8 cellular contexts compared by ENCODE assay signal in genomic region chrX:68433981-68434299, GRCh38. TPM values are rescaled to one million over a fixed set of nuclear protein-coding genes. Genes with fewer than 3 reads are reported as not detected.
DNase-seq lines count a peak whose midpoint lies in the region; ATAC-seq and TF ChIP-seq lines count a peak whose summit lies in the region.

No MANE protein-coding gene starts in this region.

- no peak for DNase-seq in Panc1 (ENCODE audit: low read depth, low spot score)
- DNase-seq in endothelial cell (ENCODE audit: low spot score) = no peak
- DNase-seq in neural progenitor cell (ENCODE audit: low spot score) = no peak

- peaks cover 25% of the 10 kb centered on the region for H3K4me1 Mint-ChIP-seq in endothelial cell (ENCODE audit: unreplicated experiment)
- H3K4me1 Mint-ChIP-seq in neural progenitor cell = peaks cover 2% of the 10 kb centered on the region

- H3K4me3 Mint-ChIP-seq in endothelial cell (ENCODE audit: unreplicated experiment) (peak overlapping the region; percentile 96), neural progenitor cell (peak overlapping the region; percentile 90)

- peak overlapping the region; percentile 27 for H2AFZ ChIP-seq in neural progenitor cell (replicated peaks)

- H3K4me3 ChIP-seq in BLaER1 (peak overlapping the region; percentile 73), Panc1 (ENCODE audit: low read depth in 2 of 2, low read length in 2 of 2) (peak overlapping the region; percentile 71 to 82), neural progenitor cell (peak overlapping the region; percentile 68)

- ATAC-seq in Panc1 (no peak), HG02885 (IDR thresholded peaks at IDR 0.05; ENCODE audit: poor library complexity, unreplicated experiment) (no peak), GM19328 (IDR thresholded peaks at IDR 0.05; ENCODE audit: unreplicated experiment) (no peak), HG03108 (IDR thresholded peaks at IDR 0.05; ENCODE audit: unreplicated experiment) (no peak), HG03439 (IDR thresholded peaks at IDR 0.05; ENCODE audit: unreplicated experiment) (no peak)

- H3K36me3 Mint-ChIP-seq in endothelial cell (ENCODE audit: low read depth, unreplicated experiment) (peaks cover 5% of the 10 kb centered on the region), neural progenitor cell (peaks cover 3% of the 10 kb centered on the region)

- H3F3A ChIP-seq in neural progenitor cell (ENCODE audit: low read depth) = peaks cover 11% of the 10 kb centered on the region

- H3K4me2 ChIP-seq in BLaER1 (peak overlapping the region; percentile 84), neural progenitor cell (peak overlapping the region; percentile 85)

- H3K9me3 Mint-ChIP-seq in endothelial cell (ENCODE audit: unreplicated experiment) (no peaks in the 10 kb centered on the region), neural progenitor cell (peaks cover 2% of the 10 kb centered on the region)

- 0 out of 2 replicates have a peak, but pooled peaks cover 8% of the 10 kb centered on the region for H3K4me1 ChIP-seq in BLaER1
- peaks cover 18% of the 10 kb centered on the region for H3K4me1 ChIP-seq in Panc1 (ENCODE audit: control insufficient read depth, insufficient read depth, low read length)
- no peaks in the 10 kb centered on the region for H3K4me1 ChIP-seq in neural progenitor cell

- in situ Hi-C loops in Panc1 (cut with HindIII; ENCODE audit: low pct_unique_long_range_greater_than_20kb, low sequenced_read_pairs) = no loop called here

- POLR2A ChIA-PET in Panc1 (lab: Charles Lee) = no interaction called here

- no peaks in the 10 kb centered on the region for H3K9me3 ChIP-seq in BLaER1
- H3K9me3 ChIP-seq in Panc1 (ENCODE audit: control insufficient read depth, insufficient read depth, low read depth, low read length) = no peaks in the 10 kb centered on the region
- H3K9me3 ChIP-seq in neural progenitor cell (ENCODE audit: low read depth) = no peaks in the 10 kb centered on the region

- CTCF ChIA-PET in Panc1 (lab: Charles Lee) = no interaction called here

- H3K27me3 ChIP-seq in BLaER1 (peaks cover 53% of the 10 kb centered on the region), Panc1 (ENCODE audit: control insufficient read depth, insufficient read depth, low read length) (no peaks in the 10 kb centered on the region), neural progenitor cell (no peaks in the 10 kb centered on the region)

- intact Hi-C loops in Panc1 (cut with micrococcal nuclease; ENCODE audit: unreplicated experiment) = no loop called here

- no peaks in the 10 kb centered on the region for H3K79me2 ChIP-seq in neural progenitor cell (ENCODE audit: low read depth)

- H3K36me3 ChIP-seq in BLaER1 (no peaks in the 10 kb centered on the region), Panc1 (ENCODE audit: control insufficient read depth, insufficient read depth, low read length) (no peaks in the 10 kb centered on the region; the same call in 1 of the 2 replicates), neural progenitor cell (no peaks in the 10 kb centered on the region)

- BruUV-seq in Panc1 (replicated peaks; lab: Mats Ljungman, UMichigan) = no TSS peak

- H4K20me1 ChIP-seq in BLaER1 (no peaks in the 10 kb centered on the region), neural progenitor cell (ENCODE audit: low read depth) (no peaks in the 10 kb centered on the region)

- H3K9ac ChIP-seq in BLaER1 = peak overlapping the region; percentile 67
- H3K9ac ChIP-seq in neural progenitor cell = no peak overlapping the region

- H3K27ac Mint-ChIP-seq in endothelial cell (ENCODE audit: unreplicated experiment) (peak overlapping the region; percentile 92), neural progenitor cell (no peak overlapping the region)

- TF ChIP-seq CTCF in Panc1 (IDR thresholded peaks at IDR 0.05) (no peak), endothelial cell (IDR thresholded peaks at IDR 0.05; ENCODE audit: unreplicated experiment) (no peak), neural progenitor cell (IDR thresholded peaks at IDR 0.05) (no peak)

- peaks cover 2% of the 10 kb centered on the region for H3K27me3 Mint-ChIP-seq in endothelial cell (ENCODE audit: unreplicated experiment)
- peaks cover 6% of the 10 kb centered on the region for H3K27me3 Mint-ChIP-seq in neural progenitor cell (ENCODE audit: insufficient read depth, low read depth)

- H3K27ac ChIP-seq in BLaER1 = no peak overlapping the region
- peak overlapping the region; percentile 90 for H3K27ac ChIP-seq in Panc1 (ENCODE audit: low read length)
- H3K27ac ChIP-seq in neural progenitor cell = no peak overlapping the region

RNA-seq across cellular contexts. Expression of gene OPHN1, which starts 0.6 kb away (rescaled TPM):
- total RNA-seq in Panc1 (2021; ENCODE audit: unreplicated experiment) (8.8 TPM), endothelial cell (ENCODE audit: unreplicated experiment) (13.2 TPM), neural progenitor cell (ENCODE audit: low replicate concordance) (4.2 and 4.5 TPM in 2 replicates)
- polyA plus RNA-seq in Panc1 (2012; ENCODE audit: insufficient read length) = 7.7 TPM
